In the genomic region with DNA sequence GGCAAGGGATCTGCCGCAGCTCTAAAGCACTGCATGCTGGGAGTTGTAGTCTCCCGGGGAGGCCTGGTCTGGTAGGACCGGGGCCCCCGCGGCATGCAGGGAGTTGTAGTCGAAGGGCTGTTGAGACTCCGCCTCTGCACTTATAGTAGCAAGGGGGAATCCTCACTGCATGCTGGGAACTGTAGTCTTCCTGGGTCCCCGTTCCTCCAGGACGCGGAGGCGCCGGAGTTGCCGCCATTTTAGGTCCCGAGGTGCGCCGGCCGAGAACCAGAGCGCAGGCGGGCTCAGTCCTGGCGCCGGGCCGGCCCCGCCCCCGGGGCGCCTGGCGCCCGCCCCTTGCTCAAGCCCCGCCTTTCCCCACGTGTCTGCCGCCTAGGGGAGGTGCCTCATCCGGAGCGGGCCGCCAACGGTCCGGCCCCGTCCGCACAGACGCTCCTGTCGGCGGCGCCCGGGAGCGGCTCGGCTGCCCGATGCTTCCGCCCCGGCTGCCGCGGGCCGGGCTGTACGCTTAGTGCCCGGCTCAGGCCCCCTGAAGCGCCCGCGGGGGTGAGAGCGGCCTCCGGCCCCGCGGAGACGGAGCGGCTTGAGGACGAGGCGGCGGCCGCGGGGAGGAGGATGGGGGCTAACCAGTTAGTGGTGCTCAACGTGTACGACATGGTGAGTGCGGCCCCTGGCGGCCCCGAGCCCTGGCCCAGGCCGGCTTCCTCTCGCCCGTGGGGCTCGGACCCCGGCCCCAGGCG, we compare ENCODE assay signal across 8 cellular contexts. TPM values are rescaled to one million over a fixed set of nuclear protein-coding genes. Genes with fewer than 3 reads are reported as not detected.
DNase-seq lines count a peak whose midpoint lies in the region; FAIRE-seq and TF ChIP-seq lines count a peak whose summit lies in the region.

A gene (plus strand): TSS at position 428 of the 740 bp plus-strand sequence. CDS start 188 bp downstream, at position 616.

- peak within 1 kb of the TSS; percentile 59 for H3K14ac ChIP-seq in H9 (ENCODE audit: insufficient read depth, low read length)

- no peaks in the 10 kb centered on the region; the same call in 1 of the 2 replicates for H3K27me3 Mint-ChIP-seq in H9 (ENCODE audit: low read depth)
- no peaks in the 10 kb centered on the region for H3K27me3 Mint-ChIP-seq in nephron (ENCODE audit: low read depth)
- H3K27me3 Mint-ChIP-seq in stimulated activated naive CD8-positive, alpha-beta T cell treated with anti-CD3 and anti-CD28 coated beads, Interleukin-15, Interleukin-2, amounts not matched to agents 100 ng/mL and 50 ng/mL, for 24 hours, result no peaks in the 10 kb centered on the region

- no peak within 1 kb of the TSS for H3K23ac ChIP-seq in H9 (ENCODE audit: insufficient read length, low read depth, low read length)

- peaks cover 11% of the 10 kb centered on the region for H3K4me1 ChIP-seq in H9 (ENCODE audit: insufficient read depth, low read length)

- H2BK5ac ChIP-seq in H9 (ENCODE audit: insufficient read length, low read length), result no peak within 1 kb of the TSS

- peaks cover 34% of the 10 kb centered on the region for H3K79me2 ChIP-seq in H9 (ENCODE audit: insufficient read depth, low read length)

- WGBS in H9 (ENCODE audit: extremely low coverage, insufficient read length, low lambda C conversion rate), result no CpG with 5 or more reads among the region's 77 CpGs

- H3K36me3 Mint-ChIP-seq in H9 (ENCODE audit: insufficient read depth in 1 of 3, low read depth in 3 of 3) (peaks cover 12 to 13% (median 12%) of the 10 kb centered on the region in 3 experiments), nephron (ENCODE audit: low read depth) (peaks cover 9% of the 10 kb centered on the region)
- H3K36me3 Mint-ChIP-seq in stimulated activated naive CD8-positive, alpha-beta T cell treated with anti-CD3 and anti-CD28 coated beads, Interleukin-15, Interleukin-2, amounts not matched to agents 100 ng/mL and 50 ng/mL, for 24 hours (ENCODE audit: low read depth), result peaks cover 12% of the 10 kb centered on the region

- no peak within 1 kb of the TSS for H2AFZ ChIP-seq in H9 (ENCODE audit: low read length)

- peak within 1 kb of the TSS; percentile 73 to 83 for H3K4me3 Mint-ChIP-seq in H9
- peak within 1 kb of the TSS; percentile 84 to 89 (median 89) for H3K4me3 Mint-ChIP-seq in nephron
- peak within 1 kb of the TSS; percentile 88 for H3K4me3 Mint-ChIP-seq in stimulated activated naive CD8-positive, alpha-beta T cell treated with anti-CD3 and anti-CD28 coated beads, Interleukin-15, Interleukin-2, amounts not matched to agents 100 ng/mL and 50 ng/mL, for 24 hours

- H3K27ac Mint-ChIP-seq in H9 (peak within 1 kb of the TSS; percentile 93 to 98 (median 96)), nephron (peak within 1 kb of the TSS; percentile 81 to 88 (median 85))
- H3K27ac Mint-ChIP-seq in stimulated activated naive CD8-positive, alpha-beta T cell treated with anti-CD3 and anti-CD28 coated beads, Interleukin-15, Interleukin-2, amounts not matched to agents 100 ng/mL and 50 ng/mL, for 24 hours, result peak within 1 kb of the TSS; percentile 93

- no peak within 1 kb of the TSS for H2BK120ac ChIP-seq in H9 (ENCODE audit: low read depth, low read length, poor library complexity, severe bottlenecking)

- H3K9ac ChIP-seq in H9 (ENCODE audit: extremely low read depth, insufficient read length, low read length), result peak within 1 kb of the TSS; percentile 89

- no peak within 1 kb of the TSS for H2BK15ac ChIP-seq in H9 (ENCODE audit: low read depth, low read length)

- H3K9me3 ChIP-seq in H9 (ENCODE audit: control insufficient read depth, low read depth, low read length), result no peaks in the 10 kb centered on the region

- H3K56ac ChIP-seq in H9 (ENCODE audit: insufficient read length, low read depth, low read length), result no peak within 1 kb of the TSS

- peak within 1 kb of the TSS; percentile 16 for H3K18ac ChIP-seq in H9 (ENCODE audit: insufficient read length, low read depth, low read length)

- H4K20me1 ChIP-seq in H9 (ENCODE audit: control insufficient read depth, insufficient read depth, insufficient read length), result no peaks in the 10 kb centered on the region

- H3K79me1 ChIP-seq in H9 (ENCODE audit: insufficient read depth, low read depth, low read length, poor library complexity, severe bottlenecking), result no peaks in the 10 kb centered on the region

- peak within 1 kb of the TSS; percentile 26 for H4K5ac ChIP-seq in H9 (ENCODE audit: insufficient read length, low read depth, low read length)

- peak; percentile 97 for FAIRE-seq in G401.6 (lab: Jason Lieb, UNC)

- H3T11ph ChIP-seq in H9 (ENCODE audit: low read length), result no peak within 1 kb of the TSS

- no peak within 1 kb of the TSS for H2AK5ac ChIP-seq in H9 (ENCODE audit: insufficient read length, low read length)

- peaks cover 10% of the 10 kb centered on the region for H3K23me2 ChIP-seq in H9 (ENCODE audit: insufficient read length, low read depth, low read length, poor library complexity, severe bottlenecking)

- TF ChIP-seq CTCF in H9 (conservative IDR thresholded peaks at IDR 0.05), result peak; percentile 71
- TF ChIP-seq CTCF in fibroblast of the aortic adventitia (IDR thresholded peaks at IDR 0.05; ENCODE audit: insufficient read depth, low read length), result peak; percentile 40
- peak; percentile 51 to 73 (median 53) for TF ChIP-seq CTCF in nephron (IDR thresholded peaks at IDR 0.05; ENCODE audit: unreplicated experiment in 3 of 3)

- H4K91ac ChIP-seq in H9 (ENCODE audit: insufficient read length, low read depth, low read length), result no peak within 1 kb of the TSS

- H3K4me3 ChIP-seq in fibroblast of the aortic adventitia (ENCODE audit: low read depth, low read length), result peak within 1 kb of the TSS; percentile 92

- no peak within 1 kb of the TSS for H3K4ac ChIP-seq in H9 (ENCODE audit: low read depth, low read length)

- H4K8ac ChIP-seq in H9 (replicated peaks; ENCODE audit: insufficient read length, low read depth, low read length), result no peak within 1 kb of the TSS

- H3K9me3 Mint-ChIP-seq in H9 (no peaks in the 10 kb centered on the region; a peak in 1 of 5 replicates), nephron (no peaks in the 10 kb centered on the region)
- H3K9me3 Mint-ChIP-seq in stimulated activated naive CD8-positive, alpha-beta T cell treated with anti-CD3 and anti-CD28 coated beads, Interleukin-15, Interleukin-2, amounts not matched to agents 100 ng/mL and 50 ng/mL, for 24 hours, result no peaks in the 10 kb centered on the region

- peak within 1 kb of the TSS; percentile 94 for H3K4me2 ChIP-seq in H9 (ENCODE audit: insufficient read depth, insufficient read length, low read length)

- H3K4me1 Mint-ChIP-seq in H9 (peaks cover 43% of the 10 kb centered on the region in 2 experiments), nephron (peaks cover 24% of the 10 kb centered on the region)
- H3K4me1 Mint-ChIP-seq in stimulated activated naive CD8-positive, alpha-beta T cell treated with anti-CD3 and anti-CD28 coated beads, Interleukin-15, Interleukin-2, amounts not matched to agents 100 ng/mL and 50 ng/mL, for 24 hours (ENCODE audit: low read depth), result peaks cover 19% of the 10 kb centered on the region

- H2BK20ac ChIP-seq in H9 (ENCODE audit: low read depth, low read length, poor library complexity, severe bottlenecking), result no peak within 1 kb of the TSS

- H2BK12ac ChIP-seq in H9 (ENCODE audit: insufficient read length, low read depth, low read length), result no peak within 1 kb of the TSS

- peak within 1 kb of the TSS; percentile 93 for H3K27ac ChIP-seq in H9 (ENCODE audit: insufficient read length, low read depth, low read length)

- DNase-seq in H9, result peak; percentile 100
- DNase-seq in M059J (ENCODE audit: low read depth), result peak; percentile 99
- DNase-seq in SHP77 (lab: John Stamatoyannopoulos, UW), result peak; percentile 98 to 99
- peak; percentile 97 for DNase-seq in activated effector memory CD4-positive, alpha-beta T cell treated with Interleukin-2 at 50 U/mL for 16 hours
- peak; percentile 100 for DNase-seq in fibroblast of the aortic adventitia (ENCODE audit: low read depth)

- H3K27me3 ChIP-seq in H9 (ENCODE audit: insufficient read depth, low read length), result no peaks in the 10 kb centered on the region

RNA-seq across cellular contexts. Expression of the gene that starts here (rescaled TPM):
- total RNA-seq in H9 (2021) (88.3 and 89.9 TPM in 2 replicates), fibroblast of the aortic adventitia (ENCODE audit: low replicate concordance) (25.2 and 54.7 TPM in 2 replicates)
- total RNA-seq in M059J (2014; rRNA removed; shearing (Covaris generic)), result 37.2 and 59.0 TPM in 2 replicates

Comparison
In these comparisons a context has a peak if more than half of its experiments do, and no peak if none do; other contexts are left out.
1. Peak in every context shown above with its lines: DNase-seq, H3K4me3 ChIP-seq and H3K27ac ChIP-seq.